29 cellular contexts compared by ENCODE assay signal in genomic region chr3:13627681-13628080, GRCh38.
"Had no signal": no experiment of that assay in that cellular context is flagged by ENCODE, and none has a peak within 500 bp of the region (broad histone marks: within the 10 kb centered on the region; RNA-seq: fewer than 3 reads in every experiment).

No MANE protein-coding gene starts in this region.

- ATAC-seq: foreskin keratinocyte; gastroesophageal sphincter; left colon; left ventricle myocardium superior; natural killer cell treated with Interleukin-12 subunit alpha and Interleukin-12 subunit beta and Interleukin-15 and Interleukin-18, amount 100 ng/mL, for 72 hours; psoas muscle; right cardiac atrium; stimulated activated memory B cell treated with anti-CD40 and anti-IgM and Interleukin-4, amounts not matched to agents 10 μg/mL and 1 μg/mL and 100 μg/mL, for 72 hours; stimulated activated naive CD8-positive, alpha-beta T cell treated with anti-CD3 and anti-CD28 coated beads, Interleukin-15, Interleukin-2, amounts not matched to agents 100 U/mL and 50 U/mL, for 24 hours had no signal

- H3K36me3 ChIP-seq: ovary, sigmoid colon, thoracic aorta, upper lobe of left lung had no signal

- H3K4me1 ChIP-seq: gastroesophageal sphincter, heart left ventricle, psoas muscle, sigmoid colon had no signal

- H3K27me3 Mint-ChIP-seq: naive B cell; natural killer cell treated with Interleukin-12 subunit alpha and Interleukin-12 subunit beta and Interleukin-15 and Interleukin-18, amount 100 ng/mL, for 72 hours had no signal

- H3K36me3 Mint-ChIP-seq: natural killer cell treated with Interleukin-12 subunit alpha and Interleukin-12 subunit beta and Interleukin-15 and Interleukin-18, amount 100 ng/mL, for 72 hours; stimulated activated memory B cell treated with anti-CD40 and anti-IgM and Interleukin-4, amounts not matched to agents 10 μg/mL and 1 μg/mL and 100 μg/mL, for 72 hours had no signal

- H3K27ac Mint-ChIP-seq: memory B cell; natural killer cell treated with Interleukin-12 subunit alpha and Interleukin-12 subunit beta and Interleukin-15 and Interleukin-18, amount 100 ng/mL, for 72 hours; stimulated activated memory B cell treated with anti-CD40 and anti-IgM and Interleukin-4, amounts not matched to agents 10 μg/mL and 1 μg/mL and 100 μg/mL, for 72 hours had no signal

- H3K9me3 Mint-ChIP-seq: natural killer cell treated with Interleukin-12 subunit alpha and Interleukin-12 subunit beta and Interleukin-15 and Interleukin-18, amount 100 ng/mL, for 72 hours had no signal

- H3K4me2 ChIP-seq: hepatocyte had no signal

- H3K4me3 ChIP-seq: dorsolateral prefrontal cortex, esophagus muscularis mucosa, gastroesophageal sphincter, heart left ventricle, hepatocyte, lung, ovary, psoas muscle, sigmoid colon, spleen, thoracic aorta, tibial nerve, upper lobe of left lung had no signal

- H3K27me3 ChIP-seq: dorsolateral prefrontal cortex, esophagus muscularis mucosa, foreskin keratinocyte, gastroesophageal sphincter, heart left ventricle, hepatocyte, ovary, sigmoid colon, spleen, tibial nerve, upper lobe of left lung had no signal

- H3K27ac ChIP-seq: dorsolateral prefrontal cortex, esophagus muscularis mucosa, gastroesophageal sphincter, heart left ventricle, hepatocyte, ovary, psoas muscle, sigmoid colon, spleen, thoracic aorta, tibial nerve, upper lobe of left lung had no signal

- H3K9me3 ChIP-seq: esophagus muscularis mucosa, gastroesophageal sphincter, heart left ventricle, ovary, psoas muscle, sigmoid colon, spleen, thoracic aorta, tibial nerve, upper lobe of left lung had no signal

- H3K4me3 Mint-ChIP-seq: memory B cell; natural killer cell treated with Interleukin-12 subunit alpha and Interleukin-12 subunit beta and Interleukin-15 and Interleukin-18, amount 100 ng/mL, for 72 hours; neural crest cell; stimulated activated memory B cell treated with anti-CD40 and anti-IgM and Interleukin-4, amounts not matched to agents 10 μg/mL and 1 μg/mL and 100 μg/mL, for 72 hours had no signal

- H3K4me1 Mint-ChIP-seq: stimulated activated memory B cell treated with anti-CD40 and anti-IgM and Interleukin-4, amounts not matched to agents 10 μg/mL and 1 μg/mL and 100 μg/mL, for 72 hours had no signal

- DNase-seq: cerebellar nuclear complex; effector CD8-positive, alpha-beta T cell; foreskin keratinocyte; kidney glomerular epithelial cell; left colon; left ventricle myocardium superior; naive B cell; nucleus accumbens; ovary; sigmoid colon; spleen; stimulated activated CD4-positive, alpha-beta T cell treated with anti-CD3 and anti-CD28 coated beads, Interleukin-4, amount 100 ng/mL, for 4 hours; stimulated activated naive CD8-positive, alpha-beta T cell treated with anti-CD3 and anti-CD28 coated beads, Interleukin-15, Interleukin-2, amounts not matched to agents 100 U/mL and 50 U/mL, for 24 hours; substantia nigra; upper lobe of left lung had no signal

- H3K79me2 ChIP-seq: hepatocyte had no signal

- H2AFZ ChIP-seq: hepatocyte had no signal
